Comparison of ENCODE assay signal across 19 cellular contexts in the genomic region with DNA sequence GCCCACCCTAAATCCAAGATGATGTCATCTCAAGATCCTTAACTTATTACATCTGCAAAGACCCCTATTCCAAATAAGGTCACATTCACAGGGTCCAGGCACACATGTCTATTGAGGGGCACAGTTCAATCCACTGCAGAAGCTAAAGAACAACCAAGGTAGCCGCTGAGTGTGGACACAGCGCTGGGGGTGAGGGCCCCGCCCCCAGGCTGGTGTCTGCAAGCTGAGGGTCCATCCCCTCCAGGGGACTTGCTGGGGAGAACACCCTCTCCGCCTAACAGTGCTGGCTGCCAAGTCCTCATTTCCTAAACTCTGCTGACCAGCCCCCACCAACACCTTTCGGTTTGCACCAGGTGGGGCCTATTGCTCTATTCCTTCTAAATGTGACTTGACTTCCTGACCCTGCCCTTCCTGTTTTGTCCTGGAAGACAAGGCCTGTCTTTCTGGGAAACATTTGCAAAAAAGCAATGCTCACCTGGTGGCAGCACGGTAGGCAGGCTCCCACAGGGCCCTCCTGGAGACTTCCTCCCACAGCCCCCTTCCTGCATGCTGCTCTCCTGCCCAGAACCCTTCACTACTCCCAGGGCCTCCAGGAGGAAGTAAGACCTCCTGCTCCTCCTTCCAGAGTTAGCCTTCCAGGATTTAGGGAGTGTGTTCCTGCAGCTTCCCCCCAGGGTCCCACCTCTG.
DNase-seq lines count a peak whose midpoint lies in the region; ATAC-seq and TF ChIP-seq lines count a peak whose summit lies in the region.
"Had no signal": no experiment of that assay in that cellular context is flagged by ENCODE, and none has a peak within 500 bp of the region (broad histone marks: within the 10 kb centered on the region; RNA-seq: fewer than 3 reads in every experiment).

No MANE protein-coding gene starts in this region.

- no peaks in the 10 kb centered on the region for H3K36me3 Mint-ChIP-seq in activated naive CD8-positive, alpha-beta T cell treated with anti-CD3 and anti-CD28 coated beads, Interleukin-2, amount 50 U/mL, for 24 hours (ENCODE audit: low read depth)
- H3K36me3 Mint-ChIP-seq in nephron progenitor cell (ENCODE audit: low read depth) = no peaks in the 10 kb centered on the region

- H3K9me3 Mint-ChIP-seq in activated naive CD8-positive, alpha-beta T cell treated with anti-CD3 and anti-CD28 coated beads, Interleukin-2, amount 50 U/mL, for 24 hours = no peaks in the 10 kb centered on the region
- peaks cover 28% of the 10 kb centered on the region for H3K9me3 Mint-ChIP-seq in nephron progenitor cell

- peaks cover 11 to 22% (median 16%) of the 10 kb centered on the region in 10 experiments; a peak in 18 of 20 replicates for H3K4me1 ChIP-seq in BLaER1 treated with 17β-estradiol and CSF1 and Interleukin-3, amounts not matched to agents 10 nM and 100 nM
- no peaks in the 10 kb centered on the region for H3K4me1 ChIP-seq in HEK293 (ENCODE audit: control insufficient read depth, insufficient read depth, low read length)
- H3K4me1 ChIP-seq: SJSA1 had no signal

- H3K27me3 Mint-ChIP-seq in activated naive CD8-positive, alpha-beta T cell treated with anti-CD3 and anti-CD28 coated beads, Interleukin-2, amount 50 U/mL, for 24 hours = peaks cover 1% of the 10 kb centered on the region
- peaks cover 16% of the 10 kb centered on the region for H3K27me3 Mint-ChIP-seq in nephron progenitor cell (ENCODE audit: low read depth, poor library complexity)

- peaks cover 0 to 18% (median 0%) of the 10 kb centered on the region in 11 experiments; a peak in 4 of 22 replicates for H3K9me3 ChIP-seq in BLaER1 treated with 17β-estradiol and CSF1 and Interleukin-3, amounts not matched to agents 10 nM and 100 nM (replicated peaks in 1 of 11)
- H3K9me3 ChIP-seq in HEK293 (ENCODE audit: control insufficient read depth, insufficient read depth, low read depth, low read length) = no peaks in the 10 kb centered on the region
- H3K9me3 ChIP-seq: HAP-1, SJSA1 had no signal

- peaks cover 9% of the 10 kb centered on the region for H3K4me1 Mint-ChIP-seq in activated naive CD8-positive, alpha-beta T cell treated with anti-CD3 and anti-CD28 coated beads, Interleukin-2, amount 50 U/mL, for 24 hours
- H3K4me1 Mint-ChIP-seq in nephron progenitor cell = peaks cover 24% of the 10 kb centered on the region

- no peak overlapping the region for H3K4me3 Mint-ChIP-seq in activated naive CD8-positive, alpha-beta T cell treated with anti-CD3 and anti-CD28 coated beads, Interleukin-2, amount 50 U/mL, for 24 hours
- H3K4me3 Mint-ChIP-seq in nephron progenitor cell = no peak overlapping the region

- peak overlapping the region; percentile 17 to 72 (median 46) for H3K4me2 ChIP-seq in BLaER1 treated with 17β-estradiol and CSF1 and Interleukin-3, amounts not matched to agents 10 nM and 100 nM

- no peak overlapping the region; a peak in 1 of 22 replicates for H3K9ac ChIP-seq in BLaER1 treated with 17β-estradiol and CSF1 and Interleukin-3, amounts not matched to agents 10 nM and 100 nM

- H3K27ac Mint-ChIP-seq in activated naive CD8-positive, alpha-beta T cell treated with anti-CD3 and anti-CD28 coated beads, Interleukin-2, amount 50 U/mL, for 24 hours = peak overlapping the region; percentile 46
- H3K27ac Mint-ChIP-seq in nephron progenitor cell = peak overlapping the region; percentile 68

- H3K4me3 ChIP-seq in BLaER1 treated with 17β-estradiol and CSF1 and Interleukin-3, amounts not matched to agents 10 nM and 100 nM = no peak overlapping the region
- H3K4me3 ChIP-seq in HEK293 (ENCODE audit: low read depth, low read length) = no peak overlapping the region
- H3K4me3 ChIP-seq: HAP-1, SJSA1 had no signal

- TF ChIP-seq CTCF in HEK293 (tag by site-specific recombination; IDR thresholded peaks at IDR 0.05) (no peak), nephron progenitor cell (IDR thresholded peaks at IDR 0.05) (no peak)

- CTCF ChIA-PET in HEK293 (lab: Yijun Ruan, JAX) = interaction anchor here (0.9 to 2.5 kb wide), 3 partner anchors 11 to 98 kb away, joined by 3 to 14 read pairs (median 10); no protein-coding TSS in a partner anchor

- H3K27ac ChIP-seq in BLaER1 treated with 17β-estradiol and CSF1 and Interleukin-3, amounts not matched to agents 10 nM and 100 nM = no peak overlapping the region
- no peak overlapping the region for H3K27ac ChIP-seq in HEK293 (ENCODE audit: extremely low read depth, low read depth, low read length)
- H3K27ac ChIP-seq: RWPE1, SJSA1 had no signal

- H3K36me3 ChIP-seq in BLaER1 treated with 17β-estradiol and CSF1 and Interleukin-3, amounts not matched to agents 10 nM and 100 nM = no peaks in the 10 kb centered on the region
- H3K36me3 ChIP-seq in HEK293 (ENCODE audit: control insufficient read depth in 2 of 2, insufficient read depth in 1 of 2, low read length in 2 of 2) = no peaks in the 10 kb centered on the region
- H3K36me3 ChIP-seq: HAP-1, SJSA1 had no signal

- no peak for DNase-seq in activated naive CD8-positive, alpha-beta T cell treated with anti-CD3 and anti-CD28 coated beads, Interleukin-2, amount 50 U/mL, for 24 hours
- DNase-seq in nephron progenitor cell = no peak
- no peak for DNase-seq in middle frontal gyrus (ENCODE audit: extremely low spot score, low spot score)
- DNase-seq: COR-L47, DMS153, EL, KG1, NCI-H187 treated with DMSO at 0.1 percent for 48 hours, NCI-H2171, OCI-M1, SW 1271 had no signal

- H3K27me3 ChIP-seq in BLaER1 treated with 17β-estradiol and CSF1 and Interleukin-3, amounts not matched to agents 10 nM and 100 nM = no peaks in the 10 kb centered on the region
- H3K27me3 ChIP-seq: SJSA1 had no signal

- no peak for ATAC-seq in activated naive CD8-positive, alpha-beta T cell treated with anti-CD3 and anti-CD28 coated beads, Interleukin-2, amount 50 U/mL, for 24 hours
- ATAC-seq in GM21447 (IDR thresholded peaks at IDR 0.05; ENCODE audit: unreplicated experiment) = no peak
- ATAC-seq in HG03457 (IDR thresholded peaks at IDR 0.05; ENCODE audit: unreplicated experiment) = no peak
- ATAC-seq in HG02840 (IDR thresholded peaks at IDR 0.05; ENCODE audit: low FRiP score, unreplicated experiment) = no peak

- no peaks in the 10 kb centered on the region for H4K20me1 ChIP-seq in BLaER1 treated with 17β-estradiol and CSF1 and Interleukin-3, amounts not matched to agents 10 nM and 100 nM

- POLR2A ChIA-PET in HEK293 (lab: Yijun Ruan, JAX) = no interaction called here

TF ChIP-seq in HEK293, 187 proteins besides CTCF, POLR2A, EP300 and RAD21 (continues in another document):
- TF ChIP-seq, protein P1, sequence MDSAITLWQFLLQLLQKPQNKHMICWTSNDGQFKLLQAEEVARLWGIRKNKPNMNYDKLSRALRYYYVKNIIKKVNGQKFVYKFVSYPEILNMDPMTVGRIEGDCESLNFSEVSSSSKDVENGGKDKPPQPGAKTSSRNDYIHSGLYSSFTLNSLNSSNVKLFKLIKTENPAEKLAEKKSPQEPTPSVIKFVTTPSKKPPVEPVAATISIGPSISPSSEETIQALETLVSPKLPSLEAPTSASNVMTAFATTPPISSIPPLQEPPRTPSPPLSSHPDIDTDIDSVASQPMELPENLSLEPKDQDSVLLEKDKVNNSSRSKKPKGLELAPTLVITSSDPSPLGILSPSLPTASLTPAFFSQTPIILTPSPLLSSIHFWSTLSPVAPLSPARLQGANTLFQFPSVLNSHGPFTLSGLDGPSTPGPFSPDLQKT (IDR thresholded peaks at IDR 0.05; ENCODE audit: borderline replicate concordance, low read depth, low read length) = no peak
- TF ChIP-seq ZNF704 (tag by site-specific recombination; IDR thresholded peaks at IDR 0.05) = no peak
- TF ChIP-seq SCRT2 (tag by site-specific recombination; IDR thresholded peaks at IDR 0.05) = no peak
- no peak for TF ChIP-seq ZNF121 (tag by site-specific recombination; IDR thresholded peaks at IDR 0.05)
- TF ChIP-seq GLIS2 (tag by site-specific recombination; IDR thresholded peaks at IDR 0.05) = 0 out of 2 replicates have a peak, but pooled peaks have one; percentile 10
- 0 out of 2 replicates have a peak, but pooled peaks have one; percentile 43 for TF ChIP-seq ZIC2 (tag by site-specific recombination; IDR thresholded peaks at IDR 0.05)
- TF ChIP-seq ZBTB10 (tag by site-specific recombination; IDR thresholded peaks at IDR 0.05) = no peak
- TF ChIP-seq ZNF561 (tag by site-specific recombination; IDR thresholded peaks at IDR 0.05; ENCODE audit: borderline replicate concordance) = no peak
- TF ChIP-seq GLIS1 (tag by site-specific recombination; IDR thresholded peaks at IDR 0.05) = peak; percentile 64
- TF ChIP-seq ZNF112 (tag by site-specific recombination; IDR thresholded peaks at IDR 0.05) = no peak
- no peak for TF ChIP-seq ZNF223 (tag by site-specific recombination; IDR thresholded peaks at IDR 0.05)
